In the genomic region with DNA sequence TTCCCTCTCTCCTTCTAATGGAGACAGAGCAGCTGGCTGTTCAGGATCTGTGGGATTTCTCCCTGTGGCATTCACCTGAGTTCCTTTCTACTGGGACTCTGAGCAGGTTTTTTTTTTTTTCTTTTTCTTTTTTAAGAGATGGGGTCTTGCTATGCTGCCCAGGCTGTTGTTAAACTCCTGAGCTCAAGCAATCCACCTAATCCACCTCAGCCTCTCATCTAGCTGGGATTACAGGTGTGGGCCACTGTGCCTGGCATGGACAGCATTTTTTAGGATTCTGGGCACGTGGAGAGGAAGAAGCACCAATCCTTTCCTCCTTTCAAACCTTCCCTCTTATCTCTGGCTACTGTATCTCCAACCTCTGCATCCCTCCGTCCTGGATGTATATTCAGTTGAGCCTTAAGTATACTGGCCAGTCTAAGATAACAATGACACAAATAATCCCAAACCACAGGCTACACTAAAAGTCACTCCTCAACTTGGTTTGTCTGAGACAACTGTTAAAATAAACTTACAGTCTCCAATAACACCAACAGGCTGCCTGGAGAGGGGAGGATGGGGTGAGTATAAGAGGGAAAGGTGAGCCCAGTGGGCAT, we compare ENCODE assay signal across 32 cellular contexts. TPM values are rescaled to one million over a fixed set of nuclear protein-coding genes. Genes with fewer than 3 reads are reported as not detected.
"Had no signal": no experiment of that assay in that cellular context is flagged by ENCODE, and none has a peak within 500 bp of the region (broad histone marks: within the 10 kb centered on the region; RNA-seq: fewer than 3 reads in every experiment).

No MANE protein-coding gene starts in this region.

- H3K27me3 ChIP-seq: adrenal gland, brain microvascular endothelial cell, esophagus squamous epithelium, left lung, right atrium auricular region, upper lobe of left lung, vagina had no signal

- H3K27me3 Mint-ChIP-seq: activated naive CD8-positive, alpha-beta T cell treated with anti-CD3 and anti-CD28 coated beads for 36 hours; natural killer cell treated with Interleukin-12 subunit alpha and Interleukin-12 subunit beta and Interleukin-15 and Interleukin-18, amount 100 ng/mL, for 72 hours; T-helper 17 cell had no signal

- H3K4me1 ChIP-seq: adrenal gland, esophagus squamous epithelium, left lung, lower lobe of right lung, right atrium auricular region, upper lobe of left lung, vagina had no signal

- H3K4me3 ChIP-seq: adrenal gland, esophagus squamous epithelium, heart right ventricle, left lung, lower lobe of right lung, right atrium auricular region, upper lobe of left lung, vagina had no signal

- H3K27ac ChIP-seq: adrenal gland, brain microvascular endothelial cell, epithelial cell of prostate, esophagus squamous epithelium, heart right ventricle, left lung, lower lobe of right lung, right atrium auricular region, upper lobe of left lung, vagina, VCaP had no signal

- H3K9me3 ChIP-seq: adrenal gland, esophagus squamous epithelium, heart right ventricle, left lung, lower lobe of right lung, right atrium auricular region, upper lobe of left lung, vagina had no signal

- ATAC-seq: activated CD4-positive, CD25-positive, alpha-beta regulatory T cell treated with anti-CD3 and anti-CD28 coated beads, Interleukin-2, amount 50 U/mL, for 24 hours; heart right ventricle; left lung; lower lobe of right lung; natural killer cell treated with Interleukin-12 subunit alpha and Interleukin-12 subunit beta and Interleukin-15 and Interleukin-18, amount 100 ng/mL, for 72 hours; stimulated activated naive CD8-positive, alpha-beta T cell treated with anti-CD3 and anti-CD28 coated beads, Interleukin-15, Interleukin-2, amounts not matched to agents 100 U/mL and 50 U/mL, for 24 hours; T-helper 17 cell had no signal

- H3K4me3 Mint-ChIP-seq: activated naive CD4-positive, alpha-beta T cell treated with anti-CD3 and anti-CD28 coated beads for 36 hours; activated naive CD8-positive, alpha-beta T cell treated with anti-CD3 and anti-CD28 coated beads for 36 hours; activated T-helper 1 cell treated with anti-CD3 and anti-CD28 coated beads, Interleukin-12 subunit alpha, Interleukin-12 subunit beta, Interleukin-2, Interleukin-4 antibody, amounts not matched to agents 30 ng/mL and 10 ng/mL and 1 ng/mL, durations not matched to agents 14 hours and 24 hours and 36 hours; natural killer cell treated with Interleukin-12 subunit alpha and Interleukin-12 subunit beta and Interleukin-15 and Interleukin-18, amount 100 ng/mL, for 72 hours; T-helper 17 cell had no signal

- H3K36me3 ChIP-seq: adrenal gland, brain microvascular endothelial cell, heart right ventricle, left lung, lower lobe of right lung, right atrium auricular region, upper lobe of left lung, vagina had no signal

- H3K9me3 Mint-ChIP-seq: activated naive CD4-positive, alpha-beta T cell treated with anti-CD3 and anti-CD28 coated beads for 36 hours; activated naive CD8-positive, alpha-beta T cell treated with anti-CD3 and anti-CD28 coated beads for 36 hours; activated T-helper 1 cell treated with anti-CD3 and anti-CD28 coated beads, Interleukin-12 subunit alpha, Interleukin-12 subunit beta, Interleukin-2, Interleukin-4 antibody, amounts not matched to agents 30 ng/mL and 10 ng/mL and 1 ng/mL, durations not matched to agents 14 hours and 24 hours and 36 hours; natural killer cell treated with Interleukin-12 subunit alpha and Interleukin-12 subunit beta and Interleukin-15 and Interleukin-18, amount 100 ng/mL, for 72 hours had no signal

- DNase-seq: activated CD4-positive, alpha-beta T cell treated with anti-CD3 and anti-CD28 coated beads for 48 hours; activated CD4-positive, alpha-beta T cell treated with anti-CD3 and anti-CD28 coated beads, Interleukin-2, amount 50 U/mL, for 48 hours; activated CD8-positive, alpha-beta memory T cell treated with anti-CD3 and anti-CD28 coated beads for 24 hours; activated effector memory CD4-positive, alpha-beta T cell treated with anti-CD3 and anti-CD28 coated beads, Interleukin-2, amount 50 U/mL, for 16 hours; activated naive CD4-positive, alpha-beta T cell treated with anti-CD3 and anti-CD28 coated beads for 36 hours; activated naive CD8-positive, alpha-beta T cell treated with anti-CD3 and anti-CD28 coated beads for 36 hours; adrenal gland; brain microvascular endothelial cell; central memory CD4-positive, alpha-beta T cell; dermis blood vessel endothelial cell; effector CD8-positive, alpha-beta T cell; esophagus squamous epithelium; heart right ventricle; kidney glomerular epithelial cell; left lung; lower lobe of right lung; mesenchymal stem cell; stimulated activated CD4-positive, alpha-beta T cell treated with anti-CD3 and anti-CD28 coated beads, Interleukin-2, amount 100 ng/mL, for 48 hours; stimulated activated naive CD8-positive, alpha-beta T cell treated with anti-CD3 and anti-CD28 coated beads, Interleukin-15, Interleukin-2, amounts not matched to agents 100 U/mL and 50 U/mL, for 24 hours; T-helper 17 cell; upper lobe of left lung had no signal

- H3K27ac Mint-ChIP-seq: activated naive CD4-positive, alpha-beta T cell treated with anti-CD3 and anti-CD28 coated beads for 36 hours; activated naive CD8-positive, alpha-beta T cell treated with anti-CD3 and anti-CD28 coated beads for 36 hours; activated T-helper 1 cell treated with anti-CD3 and anti-CD28 coated beads, Interleukin-12 subunit alpha, Interleukin-12 subunit beta, Interleukin-2, Interleukin-4 antibody, amounts not matched to agents 30 ng/mL and 10 ng/mL and 1 ng/mL, durations not matched to agents 14 hours and 24 hours and 36 hours; T-helper 17 cell had no signal

- H3K36me3 Mint-ChIP-seq: natural killer cell treated with Interleukin-12 subunit alpha and Interleukin-12 subunit beta and Interleukin-15 and Interleukin-18, amount 100 ng/mL, for 72 hours had no signal

RNA-seq across cellular contexts. Expression of a gene that starts 16.4 kb away (rescaled TPM):
- total RNA-seq: activated naive CD8-positive, alpha-beta T cell treated with anti-CD3 and anti-CD28 coated beads for 36 hours; activated T-helper 1 cell treated with anti-CD3 and anti-CD28 coated beads, Interleukin-12 subunit alpha, Interleukin-12 subunit beta, Interleukin-2, Interleukin-4 antibody, amounts not matched to agents 30 ng/mL and 10 ng/mL and 1 ng/mL, durations not matched to agents 14 hours and 24 hours and 36 hours; astrocyte; dermis blood vessel endothelial cell; esophagus squamous epithelium; glomerular endothelial cell; heart right ventricle; left lung; lower lobe of right lung; omental fat pad; pulmonary artery endothelial cell; right atrium auricular region; upper lobe of left lung; vagina had no signal
- polyA plus RNA-seq: heart right ventricle had no signal

RNA-seq across cellular contexts. Expression of a gene that starts 38.9 kb away (rescaled TPM):
- total RNA-seq: astrocyte, dermis blood vessel endothelial cell, glomerular endothelial cell, pulmonary artery endothelial cell had no signal
